ENCODE assay signal across 9 cellular contexts in the genomic region with DNA sequence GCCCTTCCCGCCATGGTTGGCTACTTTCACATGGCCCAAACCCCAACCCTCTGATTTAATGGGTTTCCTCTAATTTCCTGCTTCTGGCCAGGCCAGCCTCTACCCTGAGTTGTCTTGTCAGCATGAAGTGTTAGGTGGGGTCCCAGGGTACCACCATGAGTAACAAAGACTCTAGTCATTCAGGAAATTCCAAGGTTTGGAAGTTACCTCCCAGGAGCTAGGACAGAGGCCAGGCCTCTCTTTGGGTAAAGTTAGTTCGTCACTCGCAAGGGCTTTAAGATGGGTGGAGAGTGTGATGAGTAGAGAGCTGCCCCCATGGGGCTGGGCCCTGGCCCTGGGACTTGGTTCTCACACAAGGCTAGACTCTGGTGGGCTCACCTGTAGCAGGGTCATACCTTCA. TPM values are rescaled to one million over a fixed set of nuclear protein-coding genes. Genes with fewer than 3 reads are reported as not detected.
A peak's percentile ranks its signal among the peaks of the same experiment; 100 is the strongest.
DNase-seq lines count a peak whose midpoint lies in the region; ATAC-seq and TF ChIP-seq lines count a peak whose summit lies in the region.
"Had no signal": no experiment of that assay in that cellular context is flagged by ENCODE, and none has a peak within 500 bp of the region (broad histone marks: within the 10 kb centered on the region; RNA-seq: fewer than 3 reads in every experiment).

No MANE protein-coding gene starts in this region.

- H3K4me2 ChIP-seq in SK-N-SH: peak overlapping the region; percentile 36

- no peak for TF ChIP-seq CTCF in SK-N-SH (IDR thresholded peaks at IDR 0.05)
- no peak for TF ChIP-seq CTCF in epithelial cell of proximal tubule (conservative IDR thresholded peaks at IDR 0.05; ENCODE audit: low read depth, low read length)
- no peak for TF ChIP-seq CTCF in GM13977 (IDR thresholded peaks at IDR 0.05; ENCODE audit: extremely low read depth, insufficient read depth, missing control alignments)

- peak overlapping the region; percentile 49 for H3K9ac ChIP-seq in SK-N-SH
- H3K9ac ChIP-seq in skeletal muscle tissue (ENCODE audit: low read depth in 1 of 3, low read length in 3 of 3): peak overlapping the region in 2 of 3 donors; percentile 47 to 50
- H3K9ac ChIP-seq: parathyroid adenoma had no signal

- DNase-seq in Caki2 (ENCODE audit: low read depth) (peak; percentile 70), SK-N-SH (no peak), epithelial cell of proximal tubule (ENCODE audit: low read depth) (peak; percentile 25), GM13977 (ENCODE audit: low spot score) (no peak), NCI-H1092 (lab: John Stamatoyannopoulos, UW) (no peak)

- CTCF ChIA-PET in SK-N-SH (lab: Yijun Ruan, JAX): interaction anchor here (0.7 to 1.9 kb wide), 2 partner anchors 10 to 114 kb away, joined by 3 to 10 read pairs; no protein-coding TSS in a partner anchor

- no peak; a peak in 1 of 4 replicates for TF ChIP-seq EP300 in SK-N-SH (IDR thresholded peaks at IDR 0.05; ENCODE audit: borderline replicate concordance in 1 of 2, low read depth in 1 of 2, low read length in 1 of 2)

- POLR2A ChIA-PET in SK-N-SH (lab: Yijun Ruan, JAX): no interaction called here

- peaks cover 7% of the 10 kb centered on the region; the same call in 1 of the 2 replicates for H3K79me2 ChIP-seq in SK-N-SH (ENCODE audit: insufficient read depth)

- no peak for ATAC-seq in HG02981 (IDR thresholded peaks at IDR 0.05; ENCODE audit: unreplicated experiment)
- no peak for ATAC-seq in HG03457 (IDR thresholded peaks at IDR 0.05; ENCODE audit: unreplicated experiment)

- H3K4me1 ChIP-seq in SK-N-SH (ENCODE audit: control insufficient read depth in 1 of 2, insufficient read depth in 2 of 2, low read depth in 1 of 2, low read length in 1 of 2) (peaks cover 5 to 37% of the 10 kb centered on the region in 2 experiments; a peak in 3 of 4 replicates), skeletal muscle tissue (ENCODE audit: control insufficient read depth in 3 of 3, insufficient read depth in 3 of 3, low read length in 3 of 3) (peaks cover 26 to 59% (median 51%) of the 10 kb centered on the region in 3 donors)
- H3K4me1 ChIP-seq: parathyroid adenoma had no signal

- in situ Hi-C loops in Caki2 (cut with HindIII; ENCODE audit: low pct_unique_long_range_greater_than_20kb, low sequenced_read_pairs) (no loop called here), GM13977 (cut with MboI; ENCODE audit: low pct_unique_long_range_greater_than_20kb, low sequenced_read_pairs, unreplicated experiment) (no loop called here)

- H3K27me3 ChIP-seq in SK-N-SH (ENCODE audit: insufficient read depth): no peaks in the 10 kb centered on the region
- H3K27me3 ChIP-seq in skeletal muscle tissue (ENCODE audit: control insufficient read depth in 3 of 3, insufficient read depth in 3 of 3, low read length in 3 of 3): no peaks in the 10 kb centered on the region

- peaks cover 51% of the 10 kb centered on the region for H3F3A ChIP-seq in SK-N-SH (replicated peaks; ENCODE audit: insufficient read depth)

- 28% methylated on average over 3 of the region's 3 CpGs for WGBS in SK-N-SH (ENCODE audit: low lambda C conversion rate)

- H4K20me1 ChIP-seq in SK-N-SH (ENCODE audit: insufficient read depth): no peaks in the 10 kb centered on the region; the same call in 1 of the 2 replicates

- H3K9me2 ChIP-seq in SK-N-SH: no peaks in the 10 kb centered on the region

- H2AFZ ChIP-seq in SK-N-SH (ENCODE audit: low read depth): no peak overlapping the region
- H2AFZ ChIP-seq: parathyroid adenoma had no signal

- H3K9me3 ChIP-seq in SK-N-SH: no peaks in the 10 kb centered on the region
- no peaks in the 10 kb centered on the region for H3K9me3 ChIP-seq in skeletal muscle tissue (ENCODE audit: control insufficient read depth in 3 of 3, low read length in 3 of 3)

- peak overlapping the region; percentile 66 to 93 for H3K27ac ChIP-seq in SK-N-SH (ENCODE audit: low read depth in 2 of 2, low read length in 1 of 2)
- H3K27ac ChIP-seq in skeletal muscle tissue (ENCODE audit: low read depth, low read length): peak overlapping the region; percentile 97
- H3K27ac ChIP-seq: parathyroid adenoma had no signal

- no peak for TF ChIP-seq RAD21 in SK-N-SH (IDR thresholded peaks at IDR 0.05; ENCODE audit: low read length)

- H3K4me3 ChIP-seq in SK-N-SH (ENCODE audit: low read depth in 2 of 2, low read length in 1 of 2) (no peak overlapping the region; a peak in 1 of 4 replicates), epithelial cell of proximal tubule (ENCODE audit: low read depth, low read length) (no peak overlapping the region), skeletal muscle tissue (ENCODE audit: low read length in 3 of 3) (peak overlapping the region in 1 of 3 donors; percentile 17)

- H3K36me3 ChIP-seq in SK-N-SH (replicated peaks in 1 of 2; ENCODE audit: control insufficient read depth in 1 of 2, insufficient read depth in 2 of 2, low read length in 1 of 2) (peaks cover 32 to 56% of the 10 kb centered on the region in 2 experiments), skeletal muscle tissue (ENCODE audit: control insufficient read depth in 3 of 3, insufficient read depth in 3 of 3, low read length in 3 of 3) (peaks cover 58 to 71% (median 60%) of the 10 kb centered on the region in 3 donors)

TF ChIP-seq in SK-N-SH, 30 proteins besides CTCF, POLR2A, EP300 and RAD21:
- TF ChIP-seq YY1 (IDR thresholded peaks at IDR 0.05; ENCODE audit: low read depth) (no peak), GABPA (IDR thresholded peaks at IDR 0.05; ENCODE audit: low read depth) (no peak), JUND (IDR thresholded peaks at IDR 0.05) (no peak), POLR2AphosphoS5 (IDR thresholded peaks at IDR 0.05; ENCODE audit: low read depth, low read length) (no peak), MXI1 (IDR thresholded peaks at IDR 0.05; ENCODE audit: low read depth, low read length) (no peak), MEF2A (IDR thresholded peaks at IDR 0.05; ENCODE audit: borderline replicate concordance, low read depth) (no peak), FOXM1 (IDR thresholded peaks at IDR 0.05; ENCODE audit: low read depth) (no peak), RXRA (IDR thresholded peaks at IDR 0.05; ENCODE audit: borderline replicate concordance, low read depth) (no peak), RCOR1 (IDR thresholded peaks at IDR 0.05; ENCODE audit: low read length) (no peak), MAX (IDR thresholded peaks at IDR 0.05; ENCODE audit: low read depth) (no peak), GATA2 (CRISPR knock-in tag; IDR thresholded peaks at IDR 0.05) (no peak), ELF1 (IDR thresholded peaks at IDR 0.05) (no peak), NRF1 (IDR thresholded peaks at IDR 0.05; ENCODE audit: low read depth, low read length) (no peak), EZH2phosphoT487 (IDR thresholded peaks at IDR 0.05; ENCODE audit: borderline replicate concordance, low read depth) (no peak), SIN3A (IDR thresholded peaks at IDR 0.05; ENCODE audit: borderline replicate concordance, low read depth, low read length) (no peak), NFIC (IDR thresholded peaks at IDR 0.05; ENCODE audit: borderline replicate concordance) (no peak), PBX3 (IDR thresholded peaks at IDR 0.05) (no peak)
- TF ChIP-seq, protein P1, sequence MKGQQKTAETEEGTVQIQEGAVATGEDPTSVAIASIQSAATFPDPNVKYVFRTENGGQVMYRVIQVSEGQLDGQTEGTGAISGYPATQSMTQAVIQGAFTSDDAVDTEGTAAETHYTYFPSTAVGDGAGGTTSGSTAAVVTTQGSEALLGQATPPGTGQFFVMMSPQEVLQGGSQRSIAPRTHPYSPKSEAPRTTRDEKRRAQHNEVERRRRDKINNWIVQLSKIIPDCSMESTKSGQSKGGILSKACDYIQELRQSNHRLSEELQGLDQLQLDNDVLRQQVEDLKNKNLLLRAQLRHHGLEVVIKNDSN (IDR thresholded peaks at IDR 0.05; ENCODE audit: borderline replicate concordance, low read depth): no peak
TF ChIP-seq in SK-N-SH: peak in this region for 0.

RNA-seq across cellular contexts. Expression of gene PLD6, which starts 54.6 kb away (rescaled TPM):
- total RNA-seq in Caki2 (2014; rRNA removed; shearing (Covaris generic); ENCODE audit: low replicate concordance): 4.7 and 5.5 TPM in 2 replicates
- polyA plus RNA-seq in SK-N-SH (2012; rRNA removed): 3.7 and 4.5 TPM in 2 replicates
- polyA plus RNA-seq in SK-N-SH (2012; cell fraction: cytosol; rRNA removed): 4.3 and 4.9 TPM in 2 replicates
- 3.8 and 6.5 TPM in 2 replicates for polyA plus RNA-seq in SK-N-SH (2012; cell fraction: nucleus; rRNA removed)
- total RNA-seq in epithelial cell of proximal tubule: 0.92 and 3.3 TPM in 2 replicates
- total RNA-seq in skeletal muscle tissue: 4.2 TPM

Comparison
In these comparisons a context has a peak if more than half of its experiments do, and no peak if none do; other contexts are left out.
1. DNase-seq: peak in Caki2 (single experiment) and epithelial cell of proximal tubule (single experiment); none in SK-N-SH (single experiment), GM13977 (single experiment) and NCI-H1092 (single experiment).